11 cellular contexts compared by ENCODE assay signal in the genomic region with DNA sequence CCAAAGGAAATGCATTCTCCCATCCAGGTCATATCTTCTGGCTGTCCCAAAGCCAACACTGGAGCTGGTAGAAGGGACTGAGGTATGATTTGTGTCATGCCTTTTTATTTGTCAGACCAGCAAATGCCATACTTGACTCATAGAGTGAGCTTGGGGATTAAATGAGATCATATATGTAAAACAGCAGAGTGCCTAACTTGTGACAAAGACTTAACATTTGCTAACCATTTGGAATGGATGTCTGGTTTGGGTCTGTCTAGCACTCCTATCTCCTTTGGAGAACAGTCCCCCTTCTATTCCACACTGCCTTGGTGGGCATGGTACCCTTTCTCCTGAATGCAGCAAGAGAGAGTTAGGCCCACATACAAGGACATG.
A peak's percentile ranks its signal among the peaks of the same experiment; 100 is the strongest.
DNase-seq lines count a peak whose midpoint lies in the region; ATAC-seq, FAIRE-seq and TF ChIP-seq lines count a peak whose summit lies in the region.
"Had no signal": no experiment of that assay in that cellular context is flagged by ENCODE, and none has a peak within 500 bp of the region (broad histone marks: within the 10 kb centered on the region; RNA-seq: fewer than 3 reads in every experiment).

No MANE protein-coding gene starts in this region.

- no peaks in the 10 kb centered on the region for H4K20me1 ChIP-seq in neural progenitor cell (ENCODE audit: low read depth)

- no peak overlapping the region for H3K9ac ChIP-seq in neural progenitor cell

- H3K36me3 Mint-ChIP-seq in activated naive CD8-positive, alpha-beta T cell, result no peaks in the 10 kb centered on the region
- peaks cover 2% of the 10 kb centered on the region for H3K36me3 Mint-ChIP-seq in neural progenitor cell

- no peak for FAIRE-seq in RCC 7860 (lab: Jason Lieb, UNC)

- no peaks in the 10 kb centered on the region for H3K79me2 ChIP-seq in neural progenitor cell (ENCODE audit: low read depth)

- no peak overlapping the region for H3K4me3 ChIP-seq in neural progenitor cell

- peak overlapping the region; percentile 100 for H3K27ac Mint-ChIP-seq in activated naive CD8-positive, alpha-beta T cell
- H3K27ac Mint-ChIP-seq in neural progenitor cell, result no peak overlapping the region

- no peaks in the 10 kb centered on the region for H3K27me3 ChIP-seq in neural progenitor cell

- H3K9me3 ChIP-seq in neural progenitor cell (ENCODE audit: low read depth), result no peaks in the 10 kb centered on the region

- H3K4me2 ChIP-seq in neural progenitor cell, result no peak overlapping the region

- H3F3A ChIP-seq in neural progenitor cell (ENCODE audit: low read depth), result no peaks in the 10 kb centered on the region

- H3K9me3 Mint-ChIP-seq in activated naive CD8-positive, alpha-beta T cell (ENCODE audit: low read depth), result no peaks in the 10 kb centered on the region
- H3K9me3 Mint-ChIP-seq in neural progenitor cell, result peaks cover 3% of the 10 kb centered on the region

- H2AFZ ChIP-seq in neural progenitor cell (replicated peaks), result no peak overlapping the region

- peak overlapping the region; percentile 83 for H3K4me3 Mint-ChIP-seq in activated naive CD8-positive, alpha-beta T cell
- H3K4me3 Mint-ChIP-seq in neural progenitor cell, result no peak overlapping the region

- H3K27me3 Mint-ChIP-seq in activated naive CD8-positive, alpha-beta T cell, result no peaks in the 10 kb centered on the region
- H3K27me3 Mint-ChIP-seq in neural progenitor cell (ENCODE audit: insufficient read depth, low read depth), result peaks cover 6% of the 10 kb centered on the region

- DNase-seq in stimulated activated CD4-positive, alpha-beta T cell treated with anti-CD3 and anti-CD28 coated beads, Interleukin-15, amount 100 ng/mL, for 24 hours, result peak; percentile 23
- no peak for DNase-seq in stimulated activated CD4-positive, alpha-beta T cell treated with anti-CD3 and anti-CD28 coated beads, Interleukin-4, amount 100 ng/mL, for 4 hours
- DNase-seq in neural progenitor cell (ENCODE audit: low spot score), result no peak
- no peak for DNase-seq in stimulated activated naive CD4-positive, alpha-beta T cell treated with Interleukin-2 at 50 U/mL for 16 hours (lab: John Stamatoyannopoulos, UW)
- no peak for DNase-seq in RCC 7860 (ENCODE audit: low spot score)
- DNase-seq: GDM1, NCI-H2171, SIG-M5 had no signal

- H3K4me1 Mint-ChIP-seq in activated naive CD8-positive, alpha-beta T cell (ENCODE audit: low read depth), result peaks cover 60% of the 10 kb centered on the region
- H3K4me1 Mint-ChIP-seq in neural progenitor cell, result peaks cover 32% of the 10 kb centered on the region

- TF ChIP-seq CTCF in neural progenitor cell (IDR thresholded peaks at IDR 0.05), result no peak

- ATAC-seq in HG03457 (IDR thresholded peaks at IDR 0.05; ENCODE audit: unreplicated experiment) (peak; percentile 11), GM21723 (IDR thresholded peaks at IDR 0.05; ENCODE audit: unreplicated experiment) (no peak)

- H3K36me3 ChIP-seq in neural progenitor cell, result no peaks in the 10 kb centered on the region

- H3K4me1 ChIP-seq in neural progenitor cell, result peaks cover 18% of the 10 kb centered on the region

- no peak overlapping the region for H3K27ac ChIP-seq in neural progenitor cell
